1 cellular context compared by ENCODE assay signal in genomic region chr10:91923371-91924211, GRCh38.
TF ChIP-seq lines count a peak whose summit lies in the region.

Gene BTAF1 (plus strand): TSS chr10:91923770. CDS start chr10:91924077, 307 bp downstream.

TF ChIP-seq in GM12878, 131 proteins besides CTCF, POLR2A, EP300 and RAD21 (continued from another document):
- TF ChIP-seq ATF3 (IDR thresholded peaks at IDR 0.05; ENCODE audit: borderline replicate concordance, extremely low read depth, low read depth, low read length) (no peak), CBFB (IDR thresholded peaks at IDR 0.05; ENCODE audit: low read depth) (0 out of 2 replicates have a peak, but pooled peaks have one; percentile 62), SMC3 (IDR thresholded peaks at IDR 0.05; ENCODE audit: borderline replicate concordance, low read length) (no peak), GABPA (IDR thresholded peaks at IDR 0.05; ENCODE audit: low read depth) (peak; percentile 81), ZSCAN29 (IDR thresholded peaks at IDR 0.05) (0 out of 2 replicates have a peak, but pooled peaks have one; percentile 2), CREM (IDR thresholded peaks at IDR 0.05; ENCODE audit: low read depth) (peak; percentile 97)
